8 cellular contexts compared by ENCODE assay signal in genomic region chr2:26786207-26787023, GRCh38. TPM values are rescaled to one million over a fixed set of nuclear protein-coding genes. Genes with fewer than 3 reads are reported as not detected.
A peak's percentile ranks its signal among the peaks of the same experiment; 100 is the strongest.
DNase-seq lines count a peak whose midpoint lies in the region; ATAC-seq, FAIRE-seq and TF ChIP-seq lines count a peak whose summit lies in the region.

No MANE protein-coding gene starts in this region.

- H2BK20ac ChIP-seq in H1 (ENCODE audit: low read length) = no peak overlapping the region

- H3K4ac ChIP-seq in H1 (replicated peaks; ENCODE audit: insufficient read length, low read depth, low read length) = no peak overlapping the region

- no peak for TF ChIP-seq CTCF in GM13976 (IDR thresholded peaks at IDR 0.05; ENCODE audit: borderline replicate concordance, control extremely low read depth, extremely low read depth, insufficient read depth, missing control alignments)
- TF ChIP-seq CTCF in RWPE2 (IDR thresholded peaks at IDR 0.05; ENCODE audit: poor library complexity, severe bottlenecking) = no peak
- TF ChIP-seq CTCF in H1 (IDR thresholded peaks at IDR 0.05; ENCODE audit: control extremely low read depth in 1 of 3, insufficient read depth in 1 of 3, low read depth in 1 of 3, low read length in 3 of 3) = no peak

- H2BK15ac ChIP-seq in H1 (ENCODE audit: low read length) = no peak overlapping the region

- POLR2A ChIA-PET in H1 (lab: Charles Lee; ENCODE audit: partially characterized antibody) = interaction anchor here (0.6 to 1.4 kb wide), 7 partner anchors 11 to 60 kb away, joined by 3 to 5 read pairs (median 3); no protein-coding TSS in a partner anchor
- POLR2A ChIA-PET in naive thymus-derived CD4-positive, alpha-beta T cell (lab: Charles Lee) = interaction anchor here (1.0 kb wide), 2 partner anchors 15 to 19 kb away, joined by 4 read pairs; no protein-coding TSS in a partner anchor

- peak overlapping the region; percentile 84 for H3K56ac ChIP-seq in H1 (replicated peaks; ENCODE audit: insufficient read length, low read depth, low read length)

- peaks cover 10% of the 10 kb centered on the region; the same call in 1 of the 2 replicates for H3K79me1 ChIP-seq in H1 (ENCODE audit: low read depth, low read length)

- peak overlapping the region; percentile 51 to 85 (median 66) for H3K9ac ChIP-seq in H1 (replicated peaks in 1 of 4; ENCODE audit: extremely low read depth in 1 of 4, low read depth in 3 of 4, low read length in 3 of 4)

- peak overlapping the region in 2 of 9 donors; percentile 54 to 88 for H3K27ac Mint-ChIP-seq in naive thymus-derived CD4-positive, alpha-beta T cell

- no peak for TF ChIP-seq EP300 in H1 (IDR thresholded peaks at IDR 0.05; ENCODE audit: borderline replicate concordance in 1 of 2, low read depth in 2 of 2, low read length in 2 of 2)

- H3K4me3 ChIP-seq in RWPE2 (ENCODE audit: severe bottlenecking) (peak overlapping the region; percentile 75), H1 (ENCODE audit: extremely low read depth in 1 of 4, insufficient read depth in 2 of 4, low read depth in 3 of 4, low read length in 4 of 4) (peak overlapping the region; percentile 71 to 87 (median 74))
- peak overlapping the region; percentile 57 for H3K4me3 ChIP-seq in naive thymus-derived CD4-positive, alpha-beta T cell (ENCODE audit: low read length)

- peak overlapping the region; percentile 74 for H4K8ac ChIP-seq in H1 (ENCODE audit: extremely low read depth, insufficient read depth, low read length)

- ATAC-seq in HG02943 (IDR thresholded peaks at IDR 0.05; ENCODE audit: low read depth, unreplicated experiment) (peak; percentile 7), RWPE2 (ENCODE audit: low read depth) (peak; percentile 11)
- no peak for ATAC-seq in naive thymus-derived CD4-positive, alpha-beta T cell

- no peak for TF ChIP-seq POLR2A in H1 (IDR thresholded peaks at IDR 0.05; ENCODE audit: control extremely low read depth in 1 of 2, low read depth in 2 of 2, low read length in 2 of 2)

- H2AFZ ChIP-seq in H1 (ENCODE audit: low read length) = peak overlapping the region; percentile 6; the same call in 1 of the 2 replicates

- peaks cover 0 to 14% of the 10 kb centered on the region in 2 experiments for H4K20me1 ChIP-seq in H1 (replicated peaks in 1 of 2; ENCODE audit: control insufficient read depth in 1 of 2, insufficient read depth in 2 of 2, low read length in 2 of 2)

- 19% methylated on average over 34 of the region's 55 CpGs; no CpG with 5 or more reads in 1 of the 2 experiments for WGBS in H1 (ENCODE audit: extremely low coverage in 1 of 2, insufficient coverage in 1 of 2, insufficient read length in 1 of 2, insufficient replicate concordance in 2 of 2, low coverage in 1 of 2, low lambda C conversion rate in 2 of 2, missing lambda C conversion rate in 1 of 2), 2 experiments

- H3K79me2 ChIP-seq in H1 (ENCODE audit: control insufficient read depth in 1 of 2, insufficient read depth in 2 of 2, low read length in 2 of 2) = peaks cover 0 to 27% of the 10 kb centered on the region in 2 experiments; a peak in 3 of 4 replicates

- H3K36me3 Mint-ChIP-seq in naive thymus-derived CD4-positive, alpha-beta T cell = peaks cover 0 to 26% (median 3%) of the 10 kb centered on the region in 5 donors

- intact Hi-C loops in naive thymus-derived CD4-positive, alpha-beta T cell (cut with micrococcal nuclease) = loop anchor here (5.0 to 10.0 kb wide), 5 partner anchors 301 to 1112 kb away; partner anchors contain the start of genes CAD (in 1 of the 2), DTNB (in 1 of the 2), HADHA (in 1 of the 2) and HADHB (in 1 of the 2)

- peaks cover 8% of the 10 kb centered on the region for H3K23me2 ChIP-seq in H1 (ENCODE audit: low read depth, low read length)

- H2BK120ac ChIP-seq in H1 (replicated peaks; ENCODE audit: low read depth, low read length) = no peak overlapping the region

- CTCF ChIA-PET in H1 (lab: Charles Lee; ENCODE audit: partially characterized antibody) = interaction anchor here (0.6 to 1.0 kb wide), 4 partner anchors 10 to 231 kb away, joined by 3 to 4 read pairs (median 3); no protein-coding TSS in a partner anchor
- CTCF ChIA-PET in naive thymus-derived CD4-positive, alpha-beta T cell (lab: Charles Lee) = no interaction called here

- H3K36me3 ChIP-seq in RWPE2 (ENCODE audit: low read depth) (peaks cover 38% of the 10 kb centered on the region), H1 (ENCODE audit: control insufficient read depth in 2 of 4, insufficient read depth in 4 of 4, low read length in 3 of 4) (peaks cover 0 to 4% (median 1%) of the 10 kb centered on the region in 4 experiments; a peak in 2 of 8 replicates)
- no peaks in the 10 kb centered on the region for H3K36me3 ChIP-seq in naive thymus-derived CD4-positive, alpha-beta T cell (ENCODE audit: control insufficient read depth in 2 of 3, insufficient read depth in 3 of 3, low read length in 3 of 3)

- TF ChIP-seq RAD21 in H1 (IDR thresholded peaks at IDR 0.05 in 1 of 2, conservative IDR thresholded peaks at IDR 0.05 in 1 of 2; ENCODE audit: low read depth in 2 of 2, low read length in 2 of 2) = no peak

- H3K27me3 ChIP-seq in RWPE2 (ENCODE audit: insufficient read depth, poor library complexity, severe bottlenecking) (no peaks in the 10 kb centered on the region), H1 (replicated peaks in 1 of 4; ENCODE audit: control insufficient read depth in 3 of 4, extremely low read depth in 1 of 4, insufficient read depth in 3 of 4, low read length in 3 of 4) (peaks cover 0 to 5% (median 4%) of the 10 kb centered on the region in 4 experiments; a peak in 2 of 7 replicates)
- H3K27me3 ChIP-seq in naive thymus-derived CD4-positive, alpha-beta T cell (ENCODE audit: control insufficient read depth in 2 of 2, insufficient read depth in 2 of 2, low read length in 2 of 2) = no peaks in the 10 kb centered on the region

- H4K91ac ChIP-seq in H1 (replicated peaks; ENCODE audit: insufficient read length, low read length) = peak overlapping the region; percentile 42

- H3K4me2 ChIP-seq in H1 (ENCODE audit: insufficient read depth in 1 of 2, low read depth in 2 of 2, low read length in 2 of 2) = peak overlapping the region; percentile 64 to 76

- H2BK12ac ChIP-seq in H1 (ENCODE audit: low read depth, low read length) = peak overlapping the region; percentile 80; the same call in 1 of the 2 replicates

- peak overlapping the region; percentile 59 to 97 (median 85) for H3K4me3 Mint-ChIP-seq in naive thymus-derived CD4-positive, alpha-beta T cell

- H3K14ac ChIP-seq in H1 (ENCODE audit: insufficient read length) = no peak overlapping the region

- no peak overlapping the region for H2AK5ac ChIP-seq in H1 (ENCODE audit: low read depth, low read length)

- peaks cover 0 to 31% (median 24%) of the 10 kb centered on the region in 5 donors for H3K27me3 Mint-ChIP-seq in naive thymus-derived CD4-positive, alpha-beta T cell

- DNase-seq in ACHN (peak; percentile 25), GM13976 (ENCODE audit: low spot score) (peak; percentile 52), RWPE2 (ENCODE audit: low spot score) (no peak), H1 (ENCODE audit: low read depth in 1 of 2, low spot score in 2 of 2) (peak in 1 of 2 experiments; percentile 75), D341Med (ENCODE audit: low spot score) (no peak), GOT3 (lab: John Stamatoyannopoulos, UW) (no peak)
- DNase-seq in naive thymus-derived CD4-positive, alpha-beta T cell = peak in 2 of 9 donors; percentile 25 to 57

- H2BK5ac ChIP-seq in H1 (ENCODE audit: low read depth, low read length) = no peak overlapping the region; the same call in 1 of the 2 replicates

- H3K4me1 Mint-ChIP-seq in naive thymus-derived CD4-positive, alpha-beta T cell = peaks cover 10 to 34% (median 11%) of the 10 kb centered on the region in 7 donors

- no peak overlapping the region for H4K5ac ChIP-seq in H1 (ENCODE audit: insufficient read length, low read depth, low read length)

- in situ Hi-C loops in ACHN (cut with HindIII; ENCODE audit: low pct_ligation_motif_present, low pct_unique_long_range_greater_than_20kb, low sequenced_read_pairs) = no loop called here
- in situ Hi-C loops in GM13976 (cut with MboI; ENCODE audit: low sequenced_read_pairs, unreplicated experiment) = no loop called here

- no peak for FAIRE-seq in H1 (lab: Jason Lieb, UNC)

- peak overlapping the region; percentile 19; the same call in 1 of the 2 replicates for H3K18ac ChIP-seq in H1 (ENCODE audit: extremely low read depth, low read length)

- H3K23ac ChIP-seq in H1 (ENCODE audit: insufficient read length) = no peak overlapping the region

- peaks cover 0 to 8% (median 0%) of the 10 kb centered on the region in 11 donors for H3K9me3 Mint-ChIP-seq in naive thymus-derived CD4-positive, alpha-beta T cell

- H3K27ac ChIP-seq in RWPE2 (ENCODE audit: poor library complexity, severe bottlenecking) (peak overlapping the region; percentile 47), H1 (ENCODE audit: low read depth, low read length) (no peak overlapping the region)
- H3K27ac ChIP-seq in naive thymus-derived CD4-positive, alpha-beta T cell (ENCODE audit: low read depth, low read length) = no peak overlapping the region

- H3K9me3 ChIP-seq in RWPE2 (ENCODE audit: severe bottlenecking) (peaks cover 2% of the 10 kb centered on the region), H1 (ENCODE audit: insufficient read depth in 2 of 2, low read depth in 1 of 2, low read length in 1 of 2) (no peaks in the 10 kb centered on the region)
- no peaks in the 10 kb centered on the region for H3K9me3 ChIP-seq in naive thymus-derived CD4-positive, alpha-beta T cell (ENCODE audit: control insufficient read depth in 2 of 3, low read length in 3 of 3)

- H3K4me1 ChIP-seq in RWPE2 (ENCODE audit: insufficient read depth, poor library complexity, severe bottlenecking) (peaks cover 6% of the 10 kb centered on the region), H1 (replicated peaks in 1 of 4; ENCODE audit: control insufficient read depth in 3 of 4, insufficient read depth in 4 of 4, low read length in 3 of 4) (peaks cover 0 to 1% (median 0%) of the 10 kb centered on the region in 4 experiments; a peak in 2 of 7 replicates)
- peaks cover 0 to 4% of the 10 kb centered on the region in 2 donors for H3K4me1 ChIP-seq in naive thymus-derived CD4-positive, alpha-beta T cell (ENCODE audit: control insufficient read depth in 2 of 2, insufficient read depth in 2 of 2, low read length in 2 of 2)

RNA-seq across cellular contexts. Expression of gene CENPA, which starts 0.6 kb away (rescaled TPM):
- 28.5 and 30.9 TPM in 2 replicates for total RNA-seq in H1 (2021; fragmentation: NEBNext Ultra II Directional; extraction: Animal tissue kit (Norgen Biotek cat#: 25700))
- polyA plus RNA-seq in H1 (2011; rRNA removed) = 17.6 and 19.4 TPM in 2 replicates
- 19.1 TPM for polyA plus RNA-seq in H1 (2011; cell fraction: cytosol; rRNA removed)
- 15.4 TPM for polyA plus RNA-seq in H1 (2011; cell fraction: nucleus; rRNA removed)
- polyA plus RNA-seq in H1 (2012, experiment 1 of 2) = 15.1 to 18.3 TPM (median 17.2 TPM) in 4 replicates
- polyA plus RNA-seq in H1 (2012, experiment 2 of 2) = 19.3 TPM
- polyA plus RNA-seq in H1 (2013, experiment 1 of 2) = 16.2 TPM
- 17.2 TPM for polyA plus RNA-seq in H1 (2013, experiment 2 of 2)
- 14.0 and 19.9 TPM in 2 replicates for polyA minus RNA-seq in H1 (2011; rRNA and poly(A)+ RNA removed)
- 16.4 TPM for polyA minus RNA-seq in H1 (2011; cell fraction: cytosol; rRNA and poly(A)+ RNA removed)
- polyA minus RNA-seq in H1 (2011; cell fraction: nucleus; rRNA and poly(A)+ RNA removed) = 10.6 TPM
- total RNA-seq in naive thymus-derived CD4-positive, alpha-beta T cell = 10 to 100 TPM in 1 of 5 experiments, under 1 TPM in 2, not detected in 2; 0.37 to 25.6 (median 0.73) TPM
- polyA plus RNA-seq in naive thymus-derived CD4-positive, alpha-beta T cell = not detected

RNA-seq across cellular contexts. Expression of gene SLC35F6, which starts 22.3 kb away (rescaled TPM):
- total RNA-seq in H1 (2021; fragmentation: NEBNext Ultra II Directional; extraction: Animal tissue kit (Norgen Biotek cat#: 25700)) = 11.2 and 11.6 TPM in 2 replicates
- polyA plus RNA-seq in H1 (2011; rRNA removed) = 12.9 and 13.5 TPM in 2 replicates
- polyA plus RNA-seq in H1 (2011; cell fraction: cytosol; rRNA removed) = 7.3 TPM
- 6.5 TPM for polyA plus RNA-seq in H1 (2011; cell fraction: nucleus; rRNA removed)
- polyA plus RNA-seq in H1 (2012, experiment 1 of 2) = 7.5 to 10.5 TPM (median 8.8 TPM) in 4 replicates
- 8.0 TPM for polyA plus RNA-seq in H1 (2012, experiment 2 of 2)
- 14.9 TPM for polyA plus RNA-seq in H1 (2013, experiment 1 of 2)
- 17.3 TPM for polyA plus RNA-seq in H1 (2013, experiment 2 of 2)
- polyA minus RNA-seq in H1 (2011; rRNA and poly(A)+ RNA removed) = 19.7 and 19.8 TPM in 2 replicates
- polyA minus RNA-seq in H1 (2011; cell fraction: cytosol; rRNA and poly(A)+ RNA removed) = 12.4 TPM
- polyA minus RNA-seq in H1 (2011; cell fraction: nucleus; rRNA and poly(A)+ RNA removed) = 9.9 TPM
- 10 to 100 TPM; 17.3 to 22.5 (median 19.9) TPM for total RNA-seq in naive thymus-derived CD4-positive, alpha-beta T cell
- polyA plus RNA-seq in naive thymus-derived CD4-positive, alpha-beta T cell = 1 to 10 TPM; 4.7 to 6.6 TPM

Comparison
In these comparisons a context has a peak if more than half of its experiments do, and no peak if none do; other contexts are left out.
1. DNase-seq: peak in ACHN (single experiment) and GM13976 (single experiment); none in RWPE2 (single experiment), D341Med (single experiment) and GOT3 (single experiment).
2. Peak in every context shown above with its lines, with median percentiles within 50 percentile points of each other: H3K4me3 ChIP-seq.